Comparison of ENCODE assay signal across 22 cellular contexts in the genomic region with DNA sequence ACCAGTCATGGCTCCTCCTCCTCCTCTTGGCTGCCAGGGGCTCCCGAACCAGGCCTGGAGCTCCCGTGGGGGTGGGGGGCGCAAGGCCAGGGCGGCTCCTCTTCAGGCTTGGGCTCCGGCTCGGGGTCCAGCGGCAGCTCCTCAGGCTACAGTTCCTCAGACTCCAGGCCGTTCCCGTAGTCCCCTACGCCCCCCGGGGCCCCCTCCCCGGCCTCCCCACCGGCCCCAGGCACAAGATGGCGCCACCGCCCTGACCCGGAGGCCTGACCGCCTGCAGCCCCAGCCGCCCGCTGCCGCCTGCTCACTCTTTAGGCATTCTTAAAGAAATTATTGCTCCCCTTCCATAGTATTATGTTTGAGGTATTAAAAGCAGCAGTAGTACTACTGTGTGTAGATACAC.
"Had no signal": no experiment of that assay in that cellular context is flagged by ENCODE, and none has a peak within 500 bp of the region (broad histone marks: within the 10 kb centered on the region; RNA-seq: fewer than 3 reads in every experiment).

No MANE protein-coding gene starts in this region.

- H3K4me1 Mint-ChIP-seq: activated CD4-positive, alpha-beta memory T cell treated with anti-CD3 and anti-CD28 coated beads, Interleukin-2, amount 10 ng/mL, durations not matched to agents 7 days and 5 days; activated CD8-positive, alpha-beta memory T cell treated with anti-CD3 and anti-CD28 coated beads, Interleukin-2, amount 10 ng/mL, durations not matched to agents 7 days and 5 days; memory B cell; nephron had no signal

- H3K27me3 Mint-ChIP-seq: activated CD4-positive, alpha-beta memory T cell treated with anti-CD3 and anti-CD28 coated beads, Interleukin-2, amount 10 ng/mL, durations not matched to agents 7 days and 5 days; activated CD8-positive, alpha-beta memory T cell treated with anti-CD3 and anti-CD28 coated beads, Interleukin-2, amount 10 ng/mL, durations not matched to agents 7 days and 5 days; activated naive CD8-positive, alpha-beta T cell; memory B cell; type B pancreatic cell had no signal

- H3K27me3 ChIP-seq: foreskin keratinocyte, pancreas, right atrium auricular region, spleen had no signal

- H3K4me3 Mint-ChIP-seq: activated CD4-positive, alpha-beta memory T cell treated with anti-CD3 and anti-CD28 coated beads, Interleukin-2, amount 10 ng/mL, durations not matched to agents 7 days and 5 days; activated CD8-positive, alpha-beta memory T cell treated with anti-CD3 and anti-CD28 coated beads, Interleukin-2, amount 10 ng/mL, durations not matched to agents 7 days and 5 days; activated naive CD8-positive, alpha-beta T cell; memory B cell; nephron; T-helper 1 cell treated with Interleukin-12 subunit alpha and Interleukin-12 subunit beta and Interleukin-4 antibody, amounts not matched to agents 30 μg/mL and 1 μg/mL, for 36 hours; type B pancreatic cell had no signal

- ATAC-seq: activated CD8-positive, alpha-beta memory T cell treated with anti-CD3 and anti-CD28 coated beads, Interleukin-2, amount 10 ng/mL, durations not matched to agents 7 days and 5 days; foreskin keratinocyte; pancreas; psoas muscle had no signal

- H3K9me3 Mint-ChIP-seq: activated CD4-positive, alpha-beta memory T cell treated with anti-CD3 and anti-CD28 coated beads, Interleukin-2, amount 10 ng/mL, durations not matched to agents 7 days and 5 days; memory B cell; T-helper 1 cell treated with Interleukin-12 subunit alpha and Interleukin-12 subunit beta and Interleukin-4 antibody, amounts not matched to agents 30 μg/mL and 1 μg/mL, for 36 hours; type B pancreatic cell had no signal

- H3K4me3 ChIP-seq: pancreas, psoas muscle, right atrium auricular region, spleen, thoracic aorta had no signal

- H3K27ac ChIP-seq: foreskin keratinocyte, pancreas, psoas muscle, right atrium auricular region, spleen, thoracic aorta had no signal

- DNase-seq: activated CD4-positive, alpha-beta memory T cell treated with anti-CD3 and anti-CD28 coated beads, Interleukin-2, amount 10 ng/mL, durations not matched to agents 7 days and 5 days; activated CD4-positive, alpha-beta T cell treated with anti-CD3 and anti-CD28 coated beads for 48 hours; activated CD8-positive, alpha-beta memory T cell treated with anti-CD3 and anti-CD28 coated beads, Interleukin-2, amount 10 ng/mL, durations not matched to agents 7 days and 5 days; activated naive CD4-positive, alpha-beta T cell; activated T-cell treated with anti-CD3 and anti-CD28 coated beads for 4 hours; amniotic stem cell; cortex of kidney; erythroblast; foreskin keratinocyte; spleen; stimulated activated CD4-positive, alpha-beta T cell treated with anti-CD3 and anti-CD28 coated beads, Interleukin-4, amount 100 ng/mL, for 1 hour; stimulated activated naive CD4-positive, alpha-beta T cell treated with Interleukin-2 at 50 U/mL for 16 hours; T1000 had no signal

- H3K9me3 ChIP-seq: pancreas, psoas muscle, right atrium auricular region, spleen, thoracic aorta had no signal

- H3K27ac Mint-ChIP-seq: activated CD4-positive, alpha-beta memory T cell treated with anti-CD3 and anti-CD28 coated beads, Interleukin-2, amount 10 ng/mL, durations not matched to agents 7 days and 5 days; activated CD8-positive, alpha-beta memory T cell treated with anti-CD3 and anti-CD28 coated beads, Interleukin-2, amount 10 ng/mL, durations not matched to agents 7 days and 5 days; activated naive CD8-positive, alpha-beta T cell; memory B cell; nephron; T-helper 1 cell treated with Interleukin-12 subunit alpha and Interleukin-12 subunit beta and Interleukin-4 antibody, amounts not matched to agents 30 μg/mL and 1 μg/mL, for 36 hours had no signal

- H3K4me1 ChIP-seq: foreskin keratinocyte, pancreas, psoas muscle, right atrium auricular region, spleen had no signal
